ENCODE assay signal across 2 cellular contexts in the genomic region with DNA sequence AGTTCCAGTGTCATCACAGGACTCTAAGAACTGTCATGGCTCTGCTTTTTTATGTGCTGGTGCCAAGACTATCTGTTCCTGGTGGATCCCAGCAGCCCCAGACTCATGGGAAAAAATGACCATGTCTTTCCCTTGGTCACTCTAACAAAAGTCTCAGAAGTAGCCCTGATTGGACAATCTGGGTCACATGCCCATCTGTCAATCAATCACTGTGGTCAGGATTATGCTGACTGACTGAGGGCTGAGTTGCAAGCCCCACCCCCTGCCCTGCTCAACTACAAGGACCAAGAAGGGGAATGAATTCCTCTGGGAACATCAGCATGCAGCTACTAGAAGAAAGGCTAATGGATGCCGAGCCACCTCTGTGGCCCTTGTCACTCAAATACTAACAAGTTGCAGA.
A peak's percentile ranks its signal among the peaks of the same experiment; 100 is the strongest.
TF ChIP-seq lines count a peak whose summit lies in the region.

No MANE protein-coding gene starts in this region.

TF ChIP-seq in HEK293T, 16 proteins besides CTCF, POLR2A, EP300 and RAD21:
- TF ChIP-seq SUZ12 (IDR thresholded peaks at IDR 0.05) (no peak), BHLHE40 (IDR thresholded peaks at IDR 0.05; ENCODE audit: borderline replicate concordance) (no peak)
- TF ChIP-seq, protein P1, sequence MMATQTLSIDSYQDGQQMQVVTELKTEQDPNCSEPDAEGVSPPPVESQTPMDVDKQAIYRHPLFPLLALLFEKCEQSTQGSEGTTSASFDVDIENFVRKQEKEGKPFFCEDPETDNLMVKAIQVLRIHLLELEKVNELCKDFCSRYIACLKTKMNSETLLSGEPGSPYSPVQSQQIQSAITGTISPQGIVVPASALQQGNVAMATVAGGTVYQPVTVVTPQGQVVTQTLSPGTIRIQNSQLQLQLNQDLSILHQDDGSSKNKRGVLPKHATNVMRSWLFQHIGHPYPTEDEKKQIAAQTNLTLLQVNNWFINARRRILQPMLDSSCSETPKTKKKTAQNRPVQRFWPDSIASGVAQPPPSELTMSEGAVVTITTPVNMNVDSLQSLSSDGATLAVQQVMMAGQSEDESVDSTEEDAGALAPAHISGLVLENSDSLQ (IDR thresholded peaks at IDR 0.05), result peak; percentile 67

TF ChIP-seq in K562, 482 proteins besides CTCF, POLR2A, EP300 and RAD21:
- TF ChIP-seq ZZZ3 (IDR thresholded peaks at IDR 0.05), result no peak
- no peak for TF ChIP-seq FOXP1 (CRISPR knock-in tag; IDR thresholded peaks at IDR 0.05)
- peak; percentile 68 for TF ChIP-seq MEIS2 (IDR thresholded peaks at IDR 0.05; ENCODE audit: partially characterized antibody)
- TF ChIP-seq RUNX1 (IDR thresholded peaks at IDR 0.05; ENCODE audit: low read depth), result no peak
- TF ChIP-seq, protein P2, sequence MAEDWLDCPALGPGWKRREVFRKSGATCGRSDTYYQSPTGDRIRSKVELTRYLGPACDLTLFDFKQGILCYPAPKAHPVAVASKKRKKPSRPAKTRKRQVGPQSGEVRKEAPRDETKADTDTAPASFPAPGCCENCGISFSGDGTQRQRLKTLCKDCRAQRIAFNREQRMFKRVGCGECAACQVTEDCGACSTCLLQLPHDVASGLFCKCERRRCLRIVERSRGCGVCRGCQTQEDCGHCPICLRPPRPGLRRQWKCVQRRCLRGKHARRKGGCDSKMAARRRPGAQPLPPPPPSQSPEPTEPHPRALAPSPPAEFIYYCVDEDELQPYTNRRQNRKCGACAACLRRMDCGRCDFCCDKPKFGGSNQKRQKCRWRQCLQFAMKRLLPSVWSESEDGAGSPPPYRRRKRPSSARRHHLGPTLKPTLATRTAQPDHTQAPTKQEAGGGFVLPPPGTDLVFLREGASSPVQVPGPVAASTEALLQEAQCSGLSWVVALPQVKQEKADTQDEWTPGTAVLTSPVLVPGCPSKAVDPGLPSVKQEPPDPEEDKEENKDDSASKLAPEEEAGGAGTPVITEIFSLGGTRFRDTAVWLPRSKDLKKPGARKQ (CRISPR knock-in tag; IDR thresholded peaks at IDR 0.05), result no peak
- TF ChIP-seq, protein P3, sequence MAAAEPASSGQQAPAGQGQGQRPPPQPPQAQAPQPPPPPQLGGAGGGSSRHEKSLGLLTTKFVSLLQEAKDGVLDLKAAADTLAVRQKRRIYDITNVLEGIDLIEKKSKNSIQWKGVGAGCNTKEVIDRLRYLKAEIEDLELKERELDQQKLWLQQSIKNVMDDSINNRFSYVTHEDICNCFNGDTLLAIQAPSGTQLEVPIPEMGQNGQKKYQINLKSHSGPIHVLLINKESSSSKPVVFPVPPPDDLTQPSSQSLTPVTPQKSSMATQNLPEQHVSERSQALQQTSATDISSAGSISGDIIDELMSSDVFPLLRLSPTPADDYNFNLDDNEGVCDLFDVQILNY (CRISPR knock-in tag; IDR thresholded peaks at IDR 0.05), result no peak
- no peak for TF ChIP-seq PRMT5 (CRISPR knock-in tag; IDR thresholded peaks at IDR 0.05)
- no peak for TF ChIP-seq MCM3 (IDR thresholded peaks at IDR 0.05)
- no peak for TF ChIP-seq GABPB2 (CRISPR knock-in tag; conservative IDR thresholded peaks at IDR 0.05)
- no peak for TF ChIP-seq HDAC2 (IDR thresholded peaks at IDR 0.05)
- TF ChIP-seq, protein P4, sequence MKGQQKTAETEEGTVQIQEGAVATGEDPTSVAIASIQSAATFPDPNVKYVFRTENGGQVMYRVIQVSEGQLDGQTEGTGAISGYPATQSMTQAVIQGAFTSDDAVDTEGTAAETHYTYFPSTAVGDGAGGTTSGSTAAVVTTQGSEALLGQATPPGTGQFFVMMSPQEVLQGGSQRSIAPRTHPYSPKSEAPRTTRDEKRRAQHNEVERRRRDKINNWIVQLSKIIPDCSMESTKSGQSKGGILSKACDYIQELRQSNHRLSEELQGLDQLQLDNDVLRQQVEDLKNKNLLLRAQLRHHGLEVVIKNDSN (CRISPR knock-in tag; IDR thresholded peaks at IDR 0.05), result peak; percentile 46; the same call in 1 of the 2 replicates
- TF ChIP-seq, protein P5, sequence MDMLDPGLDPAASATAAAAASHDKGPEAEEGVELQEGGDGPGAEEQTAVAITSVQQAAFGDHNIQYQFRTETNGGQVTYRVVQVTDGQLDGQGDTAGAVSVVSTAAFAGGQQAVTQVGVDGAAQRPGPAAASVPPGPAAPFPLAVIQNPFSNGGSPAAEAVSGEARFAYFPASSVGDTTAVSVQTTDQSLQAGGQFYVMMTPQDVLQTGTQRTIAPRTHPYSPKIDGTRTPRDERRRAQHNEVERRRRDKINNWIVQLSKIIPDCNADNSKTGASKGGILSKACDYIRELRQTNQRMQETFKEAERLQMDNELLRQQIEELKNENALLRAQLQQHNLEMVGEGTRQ (CRISPR knock-in tag; IDR thresholded peaks at IDR 0.05), result peak; percentile 77
- no peak for TF ChIP-seq MAFG (tag; conservative IDR thresholded peaks at IDR 0.05)
- TF ChIP-seq, protein P6, sequence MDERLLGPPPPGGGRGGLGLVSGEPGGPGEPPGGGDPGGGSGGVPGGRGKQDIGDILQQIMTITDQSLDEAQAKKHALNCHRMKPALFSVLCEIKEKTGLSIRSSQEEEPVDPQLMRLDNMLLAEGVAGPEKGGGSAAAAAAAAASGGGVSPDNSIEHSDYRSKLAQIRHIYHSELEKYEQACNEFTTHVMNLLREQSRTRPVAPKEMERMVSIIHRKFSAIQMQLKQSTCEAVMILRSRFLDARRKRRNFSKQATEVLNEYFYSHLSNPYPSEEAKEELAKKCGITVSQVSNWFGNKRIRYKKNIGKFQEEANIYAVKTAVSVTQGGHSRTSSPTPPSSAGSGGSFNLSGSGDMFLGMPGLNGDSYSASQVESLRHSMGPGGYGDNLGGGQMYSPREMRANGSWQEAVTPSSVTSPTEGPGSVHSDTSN (CRISPR knock-in tag; IDR thresholded peaks at IDR 0.05; ENCODE audit: low read depth), result no peak
- TF ChIP-seq, protein P6 (tag; conservative IDR thresholded peaks at IDR 0.05; ENCODE audit: low read depth), result peak; percentile 30; the same call in 1 of the 2 replicates
- TF ChIP-seq, protein P7, sequence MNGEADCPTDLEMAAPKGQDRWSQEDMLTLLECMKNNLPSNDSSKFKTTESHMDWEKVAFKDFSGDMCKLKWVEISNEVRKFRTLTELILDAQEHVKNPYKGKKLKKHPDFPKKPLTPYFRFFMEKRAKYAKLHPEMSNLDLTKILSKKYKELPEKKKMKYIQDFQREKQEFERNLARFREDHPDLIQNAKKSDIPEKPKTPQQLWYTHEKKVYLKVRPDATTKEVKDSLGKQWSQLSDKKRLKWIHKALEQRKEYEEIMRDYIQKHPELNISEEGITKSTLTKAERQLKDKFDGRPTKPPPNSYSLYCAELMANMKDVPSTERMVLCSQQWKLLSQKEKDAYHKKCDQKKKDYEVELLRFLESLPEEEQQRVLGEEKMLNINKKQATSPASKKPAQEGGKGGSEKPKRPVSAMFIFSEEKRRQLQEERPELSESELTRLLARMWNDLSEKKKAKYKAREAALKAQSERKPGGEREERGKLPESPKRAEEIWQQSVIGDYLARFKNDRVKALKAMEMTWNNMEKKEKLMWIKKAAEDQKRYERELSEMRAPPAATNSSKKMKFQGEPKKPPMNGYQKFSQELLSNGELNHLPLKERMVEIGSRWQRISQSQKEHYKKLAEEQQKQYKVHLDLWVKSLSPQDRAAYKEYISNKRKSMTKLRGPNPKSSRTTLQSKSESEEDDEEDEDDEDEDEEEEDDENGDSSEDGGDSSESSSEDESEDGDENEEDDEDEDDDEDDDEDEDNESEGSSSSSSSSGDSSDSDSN (IDR thresholded peaks at IDR 0.05; ENCODE audit: borderline replicate concordance in 1 of 2, low read depth in 2 of 2, low read length in 2 of 2), result no peak
- TF ChIP-seq ZNF41 (CRISPR knock-in tag; conservative IDR thresholded peaks at IDR 0.05), result no peak
- TF ChIP-seq, protein P1 (IDR thresholded peaks at IDR 0.05), result peak; percentile 75
- TF ChIP-seq, protein P8, sequence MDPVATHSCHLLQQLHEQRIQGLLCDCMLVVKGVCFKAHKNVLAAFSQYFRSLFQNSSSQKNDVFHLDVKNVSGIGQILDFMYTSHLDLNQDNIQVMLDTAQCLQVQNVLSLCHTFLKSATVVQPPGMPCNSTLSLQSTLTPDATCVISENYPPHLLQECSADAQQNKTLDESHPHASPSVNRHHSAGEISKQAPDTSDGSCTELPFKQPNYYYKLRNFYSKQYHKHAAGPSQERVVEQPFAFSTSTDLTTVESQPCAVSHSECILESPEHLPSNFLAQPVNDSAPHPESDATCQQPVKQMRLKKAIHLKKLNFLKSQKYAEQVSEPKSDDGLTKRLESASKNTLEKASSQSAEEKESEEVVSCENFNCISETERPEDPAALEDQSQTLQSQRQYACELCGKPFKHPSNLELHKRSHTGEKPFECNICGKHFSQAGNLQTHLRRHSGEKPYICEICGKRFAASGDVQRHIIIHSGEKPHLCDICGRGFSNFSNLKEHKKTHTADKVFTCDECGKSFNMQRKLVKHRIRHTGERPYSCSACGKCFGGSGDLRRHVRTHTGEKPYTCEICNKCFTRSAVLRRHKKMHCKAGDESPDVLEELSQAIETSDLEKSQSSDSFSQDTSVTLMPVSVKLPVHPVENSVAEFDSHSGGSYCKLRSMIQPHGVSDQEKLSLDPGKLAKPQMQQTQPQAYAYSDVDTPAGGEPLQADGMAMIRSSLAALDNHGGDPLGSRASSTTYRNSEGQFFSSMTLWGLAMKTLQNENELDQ (CRISPR knock-in tag; IDR thresholded peaks at IDR 0.05; ENCODE audit: borderline replicate concordance), result no peak
- TF ChIP-seq RAD51 (IDR thresholded peaks at IDR 0.05; ENCODE audit: borderline replicate concordance, low read depth), result peak; percentile 35; the same call in 1 of the 2 replicates
- TF ChIP-seq NFYB (IDR thresholded peaks at IDR 0.05; ENCODE audit: extremely low read depth, insufficient read length), result peak; percentile 5
- no peak for TF ChIP-seq CBX3 (IDR thresholded peaks at IDR 0.05; ENCODE audit: borderline replicate concordance in 1 of 2, low read length in 2 of 2)
